Comparison of ENCODE assay signal across 22 cellular contexts in genomic region chr10:131683281-131683861, GRCh38.
"Had no signal": no experiment of that assay in that cellular context is flagged by ENCODE, and none has a peak within 500 bp of the region (broad histone marks: within the 10 kb centered on the region; RNA-seq: fewer than 3 reads in every experiment).

No MANE protein-coding gene starts in this region.

- H3K27me3 ChIP-seq: neural progenitor cell, pancreas, right atrium auricular region, testis had no signal

- H3K4me1 ChIP-seq: pancreas, prostate gland, right atrium auricular region, testis, tibial artery had no signal

- ATAC-seq: left lobe of liver; naive thymus-derived CD4-positive, alpha-beta T cell; pancreas; sciatic nerve; stimulated activated memory B cell treated with anti-CD40 and anti-IgM and Interleukin-4, amounts not matched to agents 10 μg/mL and 1 μg/mL and 100 μg/mL, for 72 hours; stimulated activated naive CD8-positive, alpha-beta T cell treated with anti-CD3 and anti-CD28 coated beads, Interleukin-15, Interleukin-2, amounts not matched to agents 100 U/mL and 50 U/mL, for 24 hours had no signal

- H3K9me3 ChIP-seq: pancreas, prostate gland, right atrium auricular region, testis had no signal

- DNase-seq: dermis blood vessel endothelial cell; effector memory CD4-positive, alpha-beta T cell; hypothalamus; immature natural killer cell; islet precursor cell; mesenchymal stem cell; midbrain; naive thymus-derived CD4-positive, alpha-beta T cell; occipital lobe; stimulated activated CD4-positive, alpha-beta T cell treated with anti-CD3 and anti-CD28 coated beads, Interleukin-4, amount 100 ng/mL, for 4 hours; stimulated activated naive CD8-positive, alpha-beta T cell treated with anti-CD3 and anti-CD28 coated beads, Interleukin-15, Interleukin-2, amounts not matched to agents 100 U/mL and 50 U/mL, for 24 hours; substantia nigra; testis; tibial artery had no signal

- H3K36me3 ChIP-seq: neural progenitor cell, pancreas, prostate gland, right atrium auricular region, tibial artery had no signal

- H3K4me3 ChIP-seq: coronary artery, neural progenitor cell, pancreas, prostate gland, right atrium auricular region, testis, tibial artery had no signal

- H3K27ac ChIP-seq: coronary artery, neural progenitor cell, pancreas, prostate gland, right atrium auricular region, testis, tibial artery had no signal
